18 cellular contexts compared by ENCODE assay signal in the genomic region with DNA sequence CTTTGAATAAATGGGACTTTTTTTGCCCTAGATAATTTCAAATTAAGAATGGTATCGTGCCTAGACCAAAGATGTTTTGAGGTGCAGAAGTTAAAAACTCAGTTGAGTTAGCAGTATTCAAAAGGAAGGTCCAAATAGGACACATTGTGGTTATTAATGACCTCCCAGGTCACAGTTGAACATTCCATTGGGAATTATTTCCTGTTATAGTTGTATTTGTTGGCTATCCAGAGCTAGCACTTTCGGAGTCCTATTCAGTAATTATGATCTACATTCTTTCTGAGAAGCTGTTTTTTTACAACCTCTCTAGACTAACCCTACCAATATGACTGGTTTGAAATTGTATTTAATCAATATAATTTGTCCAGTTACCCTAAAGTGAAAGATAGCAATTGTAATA.
DNase-seq lines count a peak whose midpoint lies in the region; ATAC-seq and TF ChIP-seq lines count a peak whose summit lies in the region.
"Had no signal": no experiment of that assay in that cellular context is flagged by ENCODE, and none has a peak within 500 bp of the region (broad histone marks: within the 10 kb centered on the region; RNA-seq: fewer than 3 reads in every experiment).

No MANE protein-coding gene starts in this region.

- H3K9me3 ChIP-seq in MM.1S (replicated peaks; ENCODE audit: insufficient read depth, low read length) = no peaks in the 10 kb centered on the region
- no peaks in the 10 kb centered on the region for H3K9me3 ChIP-seq in hepatocyte (ENCODE audit: low read depth)
- H3K9me3 ChIP-seq: A549 had no signal

- no peak overlapping the region for H3K9ac ChIP-seq in MM.1S (ENCODE audit: low read length)

- intact Hi-C loops in sciatic nerve (cut with DNase I) = no loop called here

- H3K4me3 ChIP-seq in ACC112 (ENCODE audit: low read depth, low read length) = peak overlapping the region; percentile 52; the same call in 1 of the 2 replicates
- H3K4me3 ChIP-seq in MM.1S (ENCODE audit: low read length) = no peak overlapping the region
- H3K4me3 ChIP-seq in hepatocyte = no peak overlapping the region
- H3K4me3 ChIP-seq: A549, GM23338 had no signal

- H3K36me3 ChIP-seq in ACC112 (ENCODE audit: insufficient read depth, low read length) = no peaks in the 10 kb centered on the region
- H3K36me3 ChIP-seq in MM.1S (replicated peaks; ENCODE audit: insufficient read depth, low read length) = no peaks in the 10 kb centered on the region
- H3K36me3 ChIP-seq in hepatocyte (replicated peaks; ENCODE audit: insufficient read depth, low read depth) = no peaks in the 10 kb centered on the region

- ATAC-seq in sciatic nerve = peak; percentile 57
- ATAC-seq: A549, GM23338, HCT116 had no signal

- H3K4me2 ChIP-seq in MM.1S (ENCODE audit: low read depth, low read length) (no peak overlapping the region), hepatocyte (no peak overlapping the region)
- H3K4me2 ChIP-seq: A549, GM23338 had no signal

- H3K27me3 ChIP-seq in ACC112 (ENCODE audit: insufficient read depth, low read length) = no peaks in the 10 kb centered on the region
- no peaks in the 10 kb centered on the region for H3K27me3 ChIP-seq in MM.1S (replicated peaks; ENCODE audit: insufficient read depth, low read length)
- H3K27me3 ChIP-seq in hepatocyte = no peaks in the 10 kb centered on the region

- H2AFZ ChIP-seq in ACC112 (ENCODE audit: low read length, unreplicated experiment) = peak overlapping the region; percentile 31
- H2AFZ ChIP-seq in MM.1S (ENCODE audit: low read length) = no peak overlapping the region
- no peak overlapping the region for H2AFZ ChIP-seq in hepatocyte
- H2AFZ ChIP-seq: GM23338 had no signal

- H3K4me1 ChIP-seq in ACC112 (ENCODE audit: control insufficient read depth, insufficient read depth, low read length, unreplicated experiment) (peaks cover 20% of the 10 kb centered on the region), MM.1S (ENCODE audit: low read length) (no peaks in the 10 kb centered on the region), hepatocyte (ENCODE audit: insufficient read depth) (peaks cover 6% of the 10 kb centered on the region)
- H3K4me1 ChIP-seq: A549 had no signal

- H3K27ac ChIP-seq in ACC112 (ENCODE audit: low read depth, low read length) (no peak overlapping the region), MM.1S (ENCODE audit: low read length) (no peak overlapping the region), hepatocyte (no peak overlapping the region)
- H3K27ac ChIP-seq: A549 had no signal

- 98% methylated on average over 2 of the region's 2 CpGs for WGBS in hepatocyte (ENCODE audit: low lambda C conversion rate, missing lambda C conversion rate)

- H4K20me1 ChIP-seq in MM.1S (ENCODE audit: insufficient read depth, low read length) (no peaks in the 10 kb centered on the region), hepatocyte (ENCODE audit: insufficient read depth, poor library complexity, severe bottlenecking) (no peaks in the 10 kb centered on the region)

- DNase-seq in dermis blood vessel endothelial cell (peak; percentile 55), left kidney (ENCODE audit: low read depth, low spot score) (peak; percentile 8), sciatic nerve (ENCODE audit: low spot score) (no peak), MM.1S (no peak), hepatocyte (ENCODE audit: low spot score) (no peak)
- no peak for DNase-seq in activated CD4-positive, alpha-beta T cell treated with anti-CD3 and anti-CD28 coated beads for 1 hour
- DNase-seq: 8988T; C1 segment of cervical spinal cord; Calu3; CD4-positive, alpha-beta memory T cell; COR-L47; DMS153; DND-41; H9 had no signal

- H3K79me2 ChIP-seq in ACC112 (ENCODE audit: control insufficient read depth, insufficient read depth, low read length, unreplicated experiment) (no peaks in the 10 kb centered on the region), MM.1S (ENCODE audit: low read length) (no peaks in the 10 kb centered on the region), hepatocyte (no peaks in the 10 kb centered on the region)

- H3F3A ChIP-seq in MM.1S (ENCODE audit: insufficient read depth, low read length) = no peaks in the 10 kb centered on the region

- TF ChIP-seq CTCF in MM.1S (IDR thresholded peaks at IDR 0.05; ENCODE audit: low read length) = no peak
- no peak for TF ChIP-seq CTCF in hepatocyte (IDR thresholded peaks at IDR 0.05; ENCODE audit: poor library complexity)

- no peaks in the 10 kb centered on the region for H3K9me2 ChIP-seq in MM.1S (replicated peaks; ENCODE audit: insufficient read depth, low read length)
- no peaks in the 10 kb centered on the region for H3K9me2 ChIP-seq in hepatocyte (replicated peaks; ENCODE audit: insufficient read depth)

Comparison
In these comparisons a context has a peak if more than half of its experiments do, and no peak if none do; other contexts are left out.
1. DNase-seq: peak in dermis blood vessel endothelial cell (single experiment) and left kidney (single experiment); none in sciatic nerve (single experiment), MM.1S (single experiment), hepatocyte (single experiment) and activated CD4-positive, alpha-beta T cell treated with anti-CD3 and anti-CD28 coated beads for 1 hour (single experiment).